In genomic region chr7:35694161-35694783, GRCh38 we compare ENCODE assay signal across 8 cellular contexts. TPM values are rescaled to one million over a fixed set of nuclear protein-coding genes. Genes with fewer than 3 reads are reported as not detected.
DNase-seq lines count a peak whose midpoint lies in the region; ATAC-seq and TF ChIP-seq lines count a peak whose summit lies in the region.

No MANE protein-coding gene starts in this region.

- no peaks in the 10 kb centered on the region for H3K36me3 ChIP-seq in urinary bladder (ENCODE audit: insufficient read depth)

- H3K4me1 Mint-ChIP-seq in activated naive CD4-positive, alpha-beta T cell treated with anti-CD3 and anti-CD28 coated beads, Interleukin-2, amount 10 ng/mL, durations not matched to agents 7 days and 5 days = peaks cover 64% of the 10 kb centered on the region
- H3K4me1 Mint-ChIP-seq in memory B cell = peaks cover 44% of the 10 kb centered on the region

- H3K4me3 ChIP-seq in coronary artery (peak overlapping the region; percentile 95), urinary bladder (ENCODE audit: low read depth, low read length) (peak overlapping the region; percentile 93)

- H3K36me3 Mint-ChIP-seq in activated naive CD4-positive, alpha-beta T cell treated with anti-CD3 and anti-CD28 coated beads, Interleukin-2, amount 10 ng/mL, durations not matched to agents 7 days and 5 days = peaks cover 35% of the 10 kb centered on the region
- H3K36me3 Mint-ChIP-seq in memory B cell = peaks cover 6% of the 10 kb centered on the region

- ATAC-seq in HG02981 (IDR thresholded peaks at IDR 0.05; ENCODE audit: unreplicated experiment) = peak; percentile 12
- ATAC-seq in memory B cell (ENCODE audit: low read depth) = peak; percentile 1

- H3K27ac ChIP-seq in coronary artery (peak overlapping the region; percentile 95 to 98), urinary bladder (ENCODE audit: low read depth) (peak overlapping the region; percentile 94)

- H3K27me3 Mint-ChIP-seq in activated naive CD4-positive, alpha-beta T cell treated with anti-CD3 and anti-CD28 coated beads, Interleukin-2, amount 10 ng/mL, durations not matched to agents 7 days and 5 days = no peaks in the 10 kb centered on the region
- H3K27me3 Mint-ChIP-seq in memory B cell = no peaks in the 10 kb centered on the region

- DNase-seq in activated naive CD4-positive, alpha-beta T cell treated with anti-CD3 and anti-CD28 coated beads, Interleukin-2, amount 10 ng/mL, durations not matched to agents 7 days and 5 days = no peak
- DNase-seq in activated naive CD4-positive, alpha-beta T cell treated with Interleukin-2 at 50 U/mL for 16 hours = no peak
- peak; percentile 46 for DNase-seq in RPMI7951 (ENCODE audit: low read depth)
- DNase-seq in coronary artery (ENCODE audit: low spot score) = no peak
- DNase-seq in memory B cell (ENCODE audit: low spot score in 2 of 2) = no peak
- no peak for DNase-seq in stimulated activated CD4-positive, alpha-beta T cell treated with anti-CD3 and anti-CD28 coated beads, Interleukin-4, amount 100 ng/mL, for 4 hours

- H3K9me3 Mint-ChIP-seq in activated naive CD4-positive, alpha-beta T cell treated with anti-CD3 and anti-CD28 coated beads, Interleukin-2, amount 10 ng/mL, durations not matched to agents 7 days and 5 days = no peaks in the 10 kb centered on the region
- H3K9me3 Mint-ChIP-seq in memory B cell = no peaks in the 10 kb centered on the region

- WGBS in urinary bladder = under 1% methylated on average over 41 of the region's 41 CpGs

- H3K27ac Mint-ChIP-seq in activated naive CD4-positive, alpha-beta T cell treated with anti-CD3 and anti-CD28 coated beads, Interleukin-2, amount 10 ng/mL, durations not matched to agents 7 days and 5 days = peak overlapping the region; percentile 99
- peak overlapping the region; percentile 95 for H3K27ac Mint-ChIP-seq in memory B cell

- CTCF ChIA-PET in activated naive CD4-positive, alpha-beta T cell treated with anti-CD3 and anti-CD28 coated beads, Interleukin-2, amount 10 ng/mL, durations not matched to agents 7 days and 5 days (lab: Charles Lee) = interaction anchor here (4.6 kb wide), 1 partner anchor 15 kb away, joined by 16 read pairs; no protein-coding TSS in a partner anchor

- TF ChIP-seq CTCF in coronary artery (IDR thresholded peaks at IDR 0.05) = no peak

- no peaks in the 10 kb centered on the region for H3K4me1 ChIP-seq in urinary bladder (ENCODE audit: insufficient read depth)

- H3K4me3 Mint-ChIP-seq in activated naive CD4-positive, alpha-beta T cell treated with anti-CD3 and anti-CD28 coated beads, Interleukin-2, amount 10 ng/mL, durations not matched to agents 7 days and 5 days = peak overlapping the region; percentile 99
- H3K4me3 Mint-ChIP-seq in memory B cell = peak overlapping the region; percentile 96

RNA-seq across cellular contexts. Expression of gene HERPUD2, which starts 0.7 kb away (rescaled TPM):
- total RNA-seq in RPMI7951 (2014; rRNA removed; shearing (Covaris generic)) = 40.4 and 55.2 TPM in 2 replicates
- total RNA-seq in urinary bladder = 27.4 TPM
- 24.6 TPM for polyA plus RNA-seq in urinary bladder
